In genomic region chr19:6087074-6087506, GRCh38 we compare ENCODE assay signal across 1 cellular context.
TF ChIP-seq lines count a peak whose summit lies in the region.

No MANE protein-coding gene starts in this region.

TF ChIP-seq in HEK293, 187 proteins besides CTCF, POLR2A, EP300 and RAD21 (continued from another document):
- no peak for TF ChIP-seq KLF17 (tag by site-specific recombination; IDR thresholded peaks at IDR 0.05)
- no peak for TF ChIP-seq ZNF311 (tag by site-specific recombination; IDR thresholded peaks at IDR 0.05; ENCODE audit: borderline replicate concordance)
- TF ChIP-seq PRDM10 (tag by site-specific recombination; IDR thresholded peaks at IDR 0.05) = no peak
- TF ChIP-seq ZNF221 (tag by site-specific recombination; IDR thresholded peaks at IDR 0.05; ENCODE audit: borderline replicate concordance) = no peak
- TF ChIP-seq ZBTB17 (tag by site-specific recombination; IDR thresholded peaks at IDR 0.05) = 0 out of 2 replicates have a peak, but pooled peaks have one; percentile 43
- no peak for TF ChIP-seq ZNF148 (tag by site-specific recombination; IDR thresholded peaks at IDR 0.05; ENCODE audit: borderline replicate concordance)
- TF ChIP-seq ZNF133 (tag by site-specific recombination; IDR thresholded peaks at IDR 0.05) = no peak
- no peak for TF ChIP-seq ZNF692 (tag by site-specific recombination; IDR thresholded peaks at IDR 0.05)
- no peak for TF ChIP-seq ZNF639 (tag by site-specific recombination; IDR thresholded peaks at IDR 0.05)
- TF ChIP-seq ZNF341 (tag by site-specific recombination; IDR thresholded peaks at IDR 0.05; ENCODE audit: low read depth) = peak; percentile 15; the same call in 1 of the 2 replicates
- peak; percentile 50; the same call in 1 of the 2 replicates for TF ChIP-seq BCL6B (tag by site-specific recombination; IDR thresholded peaks at IDR 0.05)
- no peak for TF ChIP-seq ZNF645 (tag by site-specific recombination; IDR thresholded peaks at IDR 0.05)
- TF ChIP-seq TSHZ1 (tag by site-specific recombination; IDR thresholded peaks at IDR 0.05; ENCODE audit: borderline replicate concordance) = no peak
- no peak for TF ChIP-seq OSR2 (tag by site-specific recombination; IDR thresholded peaks at IDR 0.05)
- peak; percentile 94 for TF ChIP-seq SCRT2 (tag by site-specific recombination; IDR thresholded peaks at IDR 0.05)
